Comparison of ENCODE assay signal across 19 cellular contexts in the genomic region with DNA sequence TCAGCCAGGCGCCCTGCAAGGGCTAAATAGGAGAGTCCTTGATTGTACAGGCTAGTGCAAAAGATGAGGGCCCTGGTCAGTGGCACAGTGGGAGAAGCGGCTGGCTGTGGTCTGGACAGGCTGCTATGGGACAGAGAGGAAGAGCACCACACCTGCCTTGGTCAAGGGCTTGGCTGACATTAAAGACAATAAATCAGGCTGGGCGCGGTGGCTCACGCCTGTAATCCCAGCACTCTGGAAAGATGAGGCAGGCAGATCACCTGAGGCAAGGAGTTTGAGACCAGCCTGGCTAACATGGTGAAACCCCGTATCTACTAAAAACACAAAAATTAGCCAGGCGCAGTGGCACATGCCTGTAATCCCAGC.
DNase-seq lines count a peak whose midpoint lies in the region; ATAC-seq, FAIRE-seq and TF ChIP-seq lines count a peak whose summit lies in the region.
"Had no signal": no experiment of that assay in that cellular context is flagged by ENCODE, and none has a peak within 500 bp of the region (broad histone marks: within the 10 kb centered on the region; RNA-seq: fewer than 3 reads in every experiment).

No MANE protein-coding gene starts in this region.

- H3K4me3 ChIP-seq in BLaER1 (no peak overlapping the region), IMR-90 (ENCODE audit: insufficient read depth, low read depth, low read length) (no peak overlapping the region), endothelial cell of umbilical vein (replicated peaks in 1 of 3; ENCODE audit: insufficient read depth in 1 of 3, low read depth in 1 of 3, low read length in 3 of 3) (no peak overlapping the region), mucosa of rectum (ENCODE audit: low read length in 2 of 2) (no peak overlapping the region), trophoblast cell (ENCODE audit: low read depth, low read length) (no peak overlapping the region)
- H3K4me3 ChIP-seq: breast epithelium, left lung, spleen had no signal

- H2AK5ac ChIP-seq in IMR-90 (ENCODE audit: low read depth, low read length): peak overlapping the region; percentile 85; the same call in 1 of the 2 replicates
- H2AK5ac ChIP-seq in trophoblast cell (ENCODE audit: low read length): no peak overlapping the region

- 100% methylated on average over 3 of the region's 7 CpGs; no CpG with 5 or more reads in 1 of the 2 experiments for WGBS in IMR-90 (ENCODE audit: extremely low coverage in 2 of 2, insufficient read length in 1 of 2), 2 experiments
- WGBS in trophoblast cell (ENCODE audit: extremely low coverage, insufficient coverage, insufficient read length): no CpG with 5 or more reads among the region's 7 CpGs

- no peaks in the 10 kb centered on the region for H4K20me1 ChIP-seq in BLaER1
- H4K20me1 ChIP-seq in IMR-90 (ENCODE audit: insufficient read depth, low read length): no peaks in the 10 kb centered on the region
- no peaks in the 10 kb centered on the region for H4K20me1 ChIP-seq in endothelial cell of umbilical vein (replicated peaks; ENCODE audit: control insufficient read depth, extremely low read depth, insufficient read depth, low read length)

- H4K8ac ChIP-seq in IMR-90 (ENCODE audit: low read depth in 2 of 2, low read length in 2 of 2): no peak overlapping the region
- no peak overlapping the region for H4K8ac ChIP-seq in trophoblast cell (ENCODE audit: low read depth, low read length)

- H2BK15ac ChIP-seq in IMR-90 (ENCODE audit: low read depth, low read length): no peak overlapping the region

- no peak for TF ChIP-seq RAD21 in IMR-90 (IDR thresholded peaks at IDR 0.05; ENCODE audit: low read length)

- H2BK20ac ChIP-seq in IMR-90 (ENCODE audit: low read depth, low read length): no peak overlapping the region

- H3K27ac Mint-ChIP-seq in mesothelial cell of epicardium: no peak overlapping the region
- H3K27ac Mint-ChIP-seq: stimulated activated memory B cell treated with anti-CD40 and anti-IgM and Interleukin-4, amounts not matched to agents 10 μg/mL and 1 μg/mL and 100 μg/mL, for 72 hours had no signal

- H2BK5ac ChIP-seq in IMR-90 (ENCODE audit: low read depth, low read length, poor library complexity, severe bottlenecking) (no peak overlapping the region), trophoblast cell (ENCODE audit: low read depth, low read length, poor library complexity) (no peak overlapping the region)

- H3K27ac ChIP-seq in BLaER1: no peak overlapping the region
- no peak overlapping the region for H3K27ac ChIP-seq in IMR-90 (ENCODE audit: insufficient read depth, low read length)
- peak overlapping the region; percentile 89 for H3K27ac ChIP-seq in endothelial cell of umbilical vein (ENCODE audit: insufficient read depth, low read depth, low read length)
- H3K27ac ChIP-seq in mucosa of rectum (ENCODE audit: low read depth in 2 of 2, low read length in 2 of 2): peak overlapping the region; percentile 46 to 62
- H3K27ac ChIP-seq in trophoblast cell (ENCODE audit: low read depth, low read length): no peak overlapping the region
- H3K27ac ChIP-seq: left lung, parathyroid adenoma, RWPE1 had no signal

- H3K9me1 ChIP-seq in IMR-90 (ENCODE audit: insufficient read depth, low read length): peaks cover 9% of the 10 kb centered on the region; the same call in 1 of the 2 replicates
- H3K9me1 ChIP-seq in endothelial cell of umbilical vein (replicated peaks; ENCODE audit: control insufficient read depth, extremely low read depth, insufficient read depth, low read length): no peaks in the 10 kb centered on the region

- no peak for ATAC-seq in IMR-90 (ENCODE audit: low read depth)
- no peak for ATAC-seq in HG03442 (IDR thresholded peaks at IDR 0.05; ENCODE audit: unreplicated experiment)
- ATAC-seq: activated naive CD4-positive, alpha-beta T cell treated with anti-CD3 and anti-CD28 coated beads, Interleukin-2, amount 50 U/mL, for 72 hours; stimulated activated memory B cell treated with anti-CD40 and anti-IgM and Interleukin-4, amounts not matched to agents 10 μg/mL and 1 μg/mL and 100 μg/mL, for 72 hours had no signal

- peaks cover 4 to 17% of the 10 kb centered on the region in 2 experiments; a peak in 3 of 4 replicates for H3K79me1 ChIP-seq in IMR-90 (ENCODE audit: low read depth in 1 of 2, low read length in 2 of 2)
- peaks cover 8% of the 10 kb centered on the region for H3K79me1 ChIP-seq in trophoblast cell (ENCODE audit: low read length)

- in situ Hi-C loops in IMR-90 (cut with MboI; ENCODE audit: low sequenced_read_pairs): no loop called here

- dilution Hi-C loops in IMR-90 (cut with HindIII; ENCODE audit: low sequenced_read_pairs, unreplicated experiment): no loop called here
- dilution Hi-C loops in endothelial cell of umbilical vein (cut with MboI; ENCODE audit: extremely low pct_ligation_motif_present, low sequenced_read_pairs): no loop called here

- TF ChIP-seq CTCF in IMR-90 (conservative IDR thresholded peaks at IDR 0.05; ENCODE audit: low read depth, low read length) (no peak), endothelial cell of umbilical vein (IDR thresholded peaks at IDR 0.05; ENCODE audit: extremely low read depth in 1 of 2, insufficient read depth in 1 of 2, low read depth in 1 of 2, low read length in 2 of 2) (no peak), mesothelial cell of epicardium (IDR thresholded peaks at IDR 0.05; ENCODE audit: unreplicated experiment) (no peak)

- H2BK12ac ChIP-seq in trophoblast cell (ENCODE audit: low read length): no peak overlapping the region

- no peaks in the 10 kb centered on the region for H3K9me3 Mint-ChIP-seq in mesothelial cell of epicardium
- H3K9me3 Mint-ChIP-seq: stimulated activated memory B cell treated with anti-CD40 and anti-IgM and Interleukin-4, amounts not matched to agents 10 μg/mL and 1 μg/mL and 100 μg/mL, for 72 hours had no signal

- CTCF ChIA-PET in IMR-90 (lab: Yijun Ruan, JAX) (no interaction called here), endothelial cell of umbilical vein (lab: Charles Lee) (interaction anchor here (0.5 to 1.4 kb wide), 6 partner anchors 9 to 32 kb away, joined by 3 to 15 read pairs (median 3); no protein-coding TSS in a partner anchor)

- no peaks in the 10 kb centered on the region for H3K79me2 ChIP-seq in endothelial cell of umbilical vein (ENCODE audit: control insufficient read depth, insufficient read depth, low read length)
- no peaks in the 10 kb centered on the region for H3K79me2 ChIP-seq in trophoblast cell (ENCODE audit: control insufficient read depth, insufficient read depth, low read length, poor library complexity)
- H3K79me2 ChIP-seq: parathyroid adenoma had no signal

- no peak overlapping the region for H3K23ac ChIP-seq in IMR-90 (ENCODE audit: low read depth, low read length)
- no peak overlapping the region for H3K23ac ChIP-seq in trophoblast cell (ENCODE audit: low read length)

- H3K9me3 ChIP-seq in BLaER1 (no peaks in the 10 kb centered on the region), IMR-90 (ENCODE audit: control insufficient read depth, insufficient read depth, low read length) (no peaks in the 10 kb centered on the region), endothelial cell of umbilical vein (replicated peaks; ENCODE audit: control insufficient read depth, insufficient read depth, low read length) (no peaks in the 10 kb centered on the region), mucosa of rectum (ENCODE audit: control insufficient read depth in 2 of 2, low read length in 2 of 2) (no peaks in the 10 kb centered on the region), trophoblast cell (ENCODE audit: insufficient read depth, low read depth, low read length) (no peaks in the 10 kb centered on the region)
- H3K9me3 ChIP-seq: breast epithelium, left lung, spleen had no signal

- H3K14ac ChIP-seq in IMR-90 (replicated peaks; ENCODE audit: low read depth, low read length): no peak overlapping the region
- no peak overlapping the region for H3K14ac ChIP-seq in trophoblast cell (ENCODE audit: low read length)

- H2AFZ ChIP-seq in IMR-90 (replicated peaks; ENCODE audit: low read length, poor library complexity) (no peak overlapping the region), endothelial cell of umbilical vein (ENCODE audit: low read depth, low read length) (no peak overlapping the region), trophoblast cell (ENCODE audit: insufficient read depth, low read length, poor library complexity) (no peak overlapping the region)
- H2AFZ ChIP-seq: parathyroid adenoma had no signal

- H2BK120ac ChIP-seq in IMR-90 (ENCODE audit: low read depth, low read length) (no peak overlapping the region; the same call in 1 of the 2 replicates), trophoblast cell (ENCODE audit: insufficient read depth, low read length, poor library complexity) (no peak overlapping the region)

- peaks cover 46% of the 10 kb centered on the region for H3K4me1 ChIP-seq in BLaER1
- peaks cover 15% of the 10 kb centered on the region for H3K4me1 ChIP-seq in IMR-90 (ENCODE audit: control insufficient read depth, insufficient read depth, low read length)
- H3K4me1 ChIP-seq in endothelial cell of umbilical vein (ENCODE audit: control insufficient read depth, extremely low read depth, insufficient read depth, low read length): peaks cover 38% of the 10 kb centered on the region
- peaks cover 3 to 11% of the 10 kb centered on the region in 2 donors for H3K4me1 ChIP-seq in mucosa of rectum (ENCODE audit: control insufficient read depth in 2 of 2, insufficient read depth in 2 of 2, low read length in 2 of 2)
- H3K4me1 ChIP-seq in trophoblast cell (ENCODE audit: control insufficient read depth in 1 of 2, insufficient read depth in 2 of 2, low read length in 2 of 2): peaks cover 14 to 16% of the 10 kb centered on the region in 2 experiments
- H3K4me1 ChIP-seq: breast epithelium, parathyroid adenoma had no signal

- TF ChIP-seq POLR2A in IMR-90 (IDR thresholded peaks at IDR 0.05; ENCODE audit: low read depth, low read length) (no peak), endothelial cell of umbilical vein (IDR thresholded peaks at IDR 0.05; ENCODE audit: low read depth, low read length) (no peak)

- DNase-seq in IMR-90 (no peak), endothelial cell of umbilical vein (ENCODE audit: low read depth, low spot score) (no peak), trophoblast cell (no peak), mesothelial cell of epicardium (ENCODE audit: low spot score in 2 of 2, unreplicated experiment in 2 of 2) (no peak)
- DNase-seq in stimulated activated naive CD4-positive, alpha-beta T cell (lab: John Stamatoyannopoulos, UW): no peak
- DNase-seq: activated CD4-positive, CD25-positive, alpha-beta regulatory T cell treated with anti-CD3 and anti-CD28 coated beads, Interleukin-2, amount 50 U/mL, for 72 hours; activated T-cell treated with anti-CD3 and anti-CD28 coated beads for 4 hours; NCI-H2171 treated with DMSO at 0.1 percent for 48 hours; NCI-H82; spleen had no signal

- no peak for FAIRE-seq in endothelial cell of umbilical vein (lab: Jason Lieb, UNC)

- H3K4ac ChIP-seq in IMR-90 (ENCODE audit: low read depth, low read length) (0 out of 2 replicates have a peak overlapping the region, but pooled peaks have one; percentile 15), trophoblast cell (ENCODE audit: low read depth, low read length) (no peak overlapping the region)

- no peak overlapping the region for H4K91ac ChIP-seq in IMR-90 (ENCODE audit: insufficient read depth, low read depth, low read length)
- no peak overlapping the region for H4K91ac ChIP-seq in trophoblast cell (ENCODE audit: low read depth, low read length)

- no peak overlapping the region for H4K12ac ChIP-seq in trophoblast cell (ENCODE audit: low read depth, low read length)

- peak overlapping the region; percentile 58 for H3K4me2 ChIP-seq in BLaER1
- no peak overlapping the region for H3K4me2 ChIP-seq in IMR-90 (ENCODE audit: low read depth, low read length)
- H3K4me2 ChIP-seq in endothelial cell of umbilical vein (ENCODE audit: insufficient read depth, low read length): no peak overlapping the region
- H3K4me2 ChIP-seq in trophoblast cell (ENCODE audit: low read length): no peak overlapping the region

- H3K18ac ChIP-seq in IMR-90 (ENCODE audit: low read depth, low read length) (no peak overlapping the region), trophoblast cell (ENCODE audit: low read length) (no peak overlapping the region)

- no peak overlapping the region for H2AK9ac ChIP-seq in IMR-90 (replicated peaks; ENCODE audit: low read depth, low read length, poor library complexity)

- no peaks in the 10 kb centered on the region for H3K36me3 ChIP-seq in BLaER1
- peaks cover 19% of the 10 kb centered on the region for H3K36me3 ChIP-seq in IMR-90 (ENCODE audit: control insufficient read depth, insufficient read depth, low read length)
- H3K36me3 ChIP-seq in endothelial cell of umbilical vein (ENCODE audit: control insufficient read depth in 2 of 2, extremely low read depth in 1 of 2, insufficient read depth in 2 of 2, low read length in 2 of 2): no peaks in the 10 kb centered on the region
- H3K36me3 ChIP-seq in mucosa of rectum (ENCODE audit: control insufficient read depth in 2 of 2, insufficient read depth in 2 of 2, low read length in 2 of 2): no peaks in the 10 kb centered on the region
- H3K36me3 ChIP-seq in trophoblast cell (ENCODE audit: control insufficient read depth in 1 of 2, insufficient read depth in 2 of 2, low read length in 2 of 2): no peaks in the 10 kb centered on the region
- H3K36me3 ChIP-seq: breast epithelium, left lung had no signal

- H3K9ac ChIP-seq in BLaER1 (0 out of 2 replicates have a peak overlapping the region, but pooled peaks have one; percentile 24), IMR-90 (ENCODE audit: low read depth, low read length) (no peak overlapping the region), endothelial cell of umbilical vein (replicated peaks; ENCODE audit: extremely low read depth, insufficient read depth, low read length) (no peak overlapping the region), mucosa of rectum (ENCODE audit: low read depth in 1 of 2, low read length in 2 of 2) (no peak overlapping the region), trophoblast cell (ENCODE audit: low read length) (no peak overlapping the region)
- H3K9ac ChIP-seq: parathyroid adenoma had no signal

- POLR2A ChIA-PET in IMR-90 (lab: Charles Lee; ENCODE audit: unreplicated experiment) (no interaction called here), endothelial cell of umbilical vein (lab: Charles Lee) (interaction anchor here (1.8 kb wide), 1 partner anchor 18 kb away, joined by 10 read pairs; no protein-coding TSS in a partner anchor)

- no peak overlapping the region for H4K5ac ChIP-seq in IMR-90 (ENCODE audit: low read depth, low read length)

- H3K27me3 Mint-ChIP-seq in mesothelial cell of epicardium (ENCODE audit: low read depth): no peaks in the 10 kb centered on the region
- H3K27me3 Mint-ChIP-seq: stimulated activated memory B cell treated with anti-CD40 and anti-IgM and Interleukin-4, amounts not matched to agents 10 μg/mL and 1 μg/mL and 100 μg/mL, for 72 hours had no signal

- BruUV-seq in IMR-90 (replicated peaks; lab: Mats Ljungman, UMichigan): no TSS peak
- BruUV-seq in endothelial cell of umbilical vein (replicated peaks; lab: Mats Ljungman, UMichigan): no TSS peak

- peaks cover 7% of the 10 kb centered on the region for H3K4me1 Mint-ChIP-seq in mesothelial cell of epicardium

- intact Hi-C loops in IMR-90 (cut with micrococcal nuclease) (no loop called here), endothelial cell of umbilical vein (cut with micrococcal nuclease) (loop anchor here (10.0 kb wide), 1 partner anchor 677 kb away; a partner anchor contains a TSS)

- H3K27me3 ChIP-seq in BLaER1 (no peaks in the 10 kb centered on the region), IMR-90 (ENCODE audit: control insufficient read depth, insufficient read depth, low read length) (no peaks in the 10 kb centered on the region), endothelial cell of umbilical vein (ENCODE audit: control insufficient read depth in 2 of 2, insufficient read depth in 2 of 2, low read length in 2 of 2) (no peaks in the 10 kb centered on the region), mucosa of rectum (ENCODE audit: control insufficient read depth in 2 of 2, insufficient read depth in 2 of 2, low read length in 2 of 2) (no peaks in the 10 kb centered on the region), trophoblast cell (ENCODE audit: insufficient read depth, low read length) (no peaks in the 10 kb centered on the region)
- H3K27me3 ChIP-seq: breast epithelium, left lung, spleen had no signal

- no peak overlapping the region for H3K4me3 Mint-ChIP-seq in mesothelial cell of epicardium
- H3K4me3 Mint-ChIP-seq: stimulated activated memory B cell treated with anti-CD40 and anti-IgM and Interleukin-4, amounts not matched to agents 10 μg/mL and 1 μg/mL and 100 μg/mL, for 72 hours had no signal

- no peaks in the 10 kb centered on the region for H3K36me3 Mint-ChIP-seq in mesothelial cell of epicardium
- H3K36me3 Mint-ChIP-seq: stimulated activated memory B cell treated with anti-CD40 and anti-IgM and Interleukin-4, amounts not matched to agents 10 μg/mL and 1 μg/mL and 100 μg/mL, for 72 hours had no signal

- H3K56ac ChIP-seq in IMR-90 (ENCODE audit: extremely low read depth, insufficient read depth, low read length): no peak overlapping the region

Comparison
In these comparisons a context has a peak if more than half of its experiments do, and no peak if none do; other contexts are left out.
1. H3K27ac ChIP-seq: peak in endothelial cell of umbilical vein (single experiment) and mucosa of rectum (2 of 2); none in BLaER1 (single experiment), IMR-90 (single experiment) and trophoblast cell (single experiment).